In genomic region chr1:114153051-114153620, GRCh38 we compare ENCODE assay signal across 10 cellular contexts. TPM values are rescaled to one million over a fixed set of nuclear protein-coding genes. Genes with fewer than 3 reads are reported as not detected.
DNase-seq lines count a peak whose midpoint lies in the region; ATAC-seq and TF ChIP-seq lines count a peak whose summit lies in the region.
"Had no signal": no experiment of that assay in that cellular context is flagged by ENCODE, and none has a peak within 500 bp of the region (broad histone marks: within the 10 kb centered on the region; RNA-seq: fewer than 3 reads in every experiment).

No MANE protein-coding gene starts in this region.

- peaks cover 77% of the 10 kb centered on the region for H3K27me3 Mint-ChIP-seq in dendritic cell treated with granulocyte-macrophage colony-stimulating factor and Interleukin-4, amounts not matched to agents 40 ng/mL and 50 ng/mL, for 4 days
- H3K27me3 Mint-ChIP-seq in nephron (ENCODE audit: low read depth): peaks cover 95% of the 10 kb centered on the region

- H3K4me3 Mint-ChIP-seq in dendritic cell treated with granulocyte-macrophage colony-stimulating factor and Interleukin-4, amounts not matched to agents 40 ng/mL and 50 ng/mL, for 4 days: peak overlapping the region; percentile 63
- H3K4me3 Mint-ChIP-seq in nephron: peak overlapping the region; percentile 69 to 78 (median 76)

- no peaks in the 10 kb centered on the region for H3K36me3 ChIP-seq in heart right ventricle
- no peaks in the 10 kb centered on the region for H3K36me3 ChIP-seq in urinary bladder (ENCODE audit: insufficient read depth)

- ATAC-seq in heart right ventricle: peak in 3 of 8 donors; percentile 10 to 21 (median 10)
- no peak for ATAC-seq in Right ventricle myocardium superior (ENCODE audit: poor library complexity)
- ATAC-seq in HG03378 (IDR thresholded peaks at IDR 0.05; ENCODE audit: unreplicated experiment): no peak

- DNase-seq in heart right ventricle: peak in 1 of 2 donors; percentile 21
- no peak for DNase-seq in Right ventricle myocardium superior
- DNase-seq in SW 1271 (lab: John Stamatoyannopoulos, UW): no peak
- DNase-seq in RPMI8226: no peak
- DNase-seq: KBM-7 had no signal

- peak overlapping the region; percentile 25 for H3K27ac Mint-ChIP-seq in dendritic cell treated with granulocyte-macrophage colony-stimulating factor and Interleukin-4, amounts not matched to agents 40 ng/mL and 50 ng/mL, for 4 days
- no peak overlapping the region for H3K27ac Mint-ChIP-seq in nephron

- H3K27ac ChIP-seq in heart right ventricle (no peak overlapping the region), urinary bladder (ENCODE audit: low read depth) (no peak overlapping the region)

- H3K4me3 ChIP-seq in heart right ventricle: peak overlapping the region; percentile 14 to 54 (median 51)
- H3K4me3 ChIP-seq in urinary bladder (ENCODE audit: low read depth, low read length): peak overlapping the region; percentile 31

- H3K9me3 ChIP-seq in heart right ventricle: no peaks in the 10 kb centered on the region

- H3K4me1 Mint-ChIP-seq in dendritic cell treated with granulocyte-macrophage colony-stimulating factor and Interleukin-4, amounts not matched to agents 40 ng/mL and 50 ng/mL, for 4 days (ENCODE audit: low read depth): peaks cover 63% of the 10 kb centered on the region
- peaks cover 25% of the 10 kb centered on the region for H3K4me1 Mint-ChIP-seq in nephron

- 0 to 1% methylated on average over 40 to 42 of the region's 42 CpGs for WGBS in heart right ventricle, 2 donors
- under 1% methylated on average over 42 of the region's 42 CpGs for WGBS in urinary bladder

- no peak for TF ChIP-seq CTCF in heart right ventricle (IDR thresholded peaks at IDR 0.05)
- TF ChIP-seq CTCF in nephron (IDR thresholded peaks at IDR 0.05; ENCODE audit: unreplicated experiment in 3 of 3): no peak

- H3K36me3 Mint-ChIP-seq in dendritic cell treated with granulocyte-macrophage colony-stimulating factor and Interleukin-4, amounts not matched to agents 40 ng/mL and 50 ng/mL, for 4 days (ENCODE audit: low read depth): no peaks in the 10 kb centered on the region
- no peaks in the 10 kb centered on the region for H3K36me3 Mint-ChIP-seq in nephron (ENCODE audit: low read depth)

- no peaks in the 10 kb centered on the region for H3K9me3 Mint-ChIP-seq in dendritic cell treated with granulocyte-macrophage colony-stimulating factor and Interleukin-4, amounts not matched to agents 40 ng/mL and 50 ng/mL, for 4 days
- no peaks in the 10 kb centered on the region for H3K9me3 Mint-ChIP-seq in nephron

- peaks cover 36 to 99% (median 97%) of the 10 kb centered on the region in 7 donors for H3K27me3 ChIP-seq in heart right ventricle

- H3K4me1 ChIP-seq in heart right ventricle (peaks cover 5 to 33% (median 24%) of the 10 kb centered on the region in 9 donors), urinary bladder (ENCODE audit: insufficient read depth) (peaks cover 2% of the 10 kb centered on the region)

- intact Hi-C loops in heart right ventricle (cut with DNase I) (loop anchor here in 1 of 10 donors (5.0 kb wide), 1 partner anchor 124 kb away; no protein-coding TSS in a partner anchor), Right ventricle myocardium superior (cut with DNase I) (no loop called here)
- intact Hi-C loops in dendritic cell treated with granulocyte-macrophage colony-stimulating factor and Interleukin-4, amounts not matched to agents 40 ng/mL and 50 ng/mL, for 4 days (cut with micrococcal nuclease): loop anchor here (10.0 kb wide), 1 partner anchor 48 kb away; no protein-coding TSS in a partner anchor

RNA-seq across cellular contexts. Expression of gene SYT6, which starts 0.5 kb away (rescaled TPM):
- total RNA-seq in heart right ventricle (under 1 TPM in 1 of 10 donors, not detected in 9; 0.21 TPM), Right ventricle myocardium superior (not detected), urinary bladder (0.37 TPM)
- polyA plus RNA-seq in heart right ventricle (not detected), urinary bladder (0.14 TPM)
- total RNA-seq: SK-MEL-5 had no signal
